ENCODE assay signal across 8 cellular contexts in the genomic region with DNA sequence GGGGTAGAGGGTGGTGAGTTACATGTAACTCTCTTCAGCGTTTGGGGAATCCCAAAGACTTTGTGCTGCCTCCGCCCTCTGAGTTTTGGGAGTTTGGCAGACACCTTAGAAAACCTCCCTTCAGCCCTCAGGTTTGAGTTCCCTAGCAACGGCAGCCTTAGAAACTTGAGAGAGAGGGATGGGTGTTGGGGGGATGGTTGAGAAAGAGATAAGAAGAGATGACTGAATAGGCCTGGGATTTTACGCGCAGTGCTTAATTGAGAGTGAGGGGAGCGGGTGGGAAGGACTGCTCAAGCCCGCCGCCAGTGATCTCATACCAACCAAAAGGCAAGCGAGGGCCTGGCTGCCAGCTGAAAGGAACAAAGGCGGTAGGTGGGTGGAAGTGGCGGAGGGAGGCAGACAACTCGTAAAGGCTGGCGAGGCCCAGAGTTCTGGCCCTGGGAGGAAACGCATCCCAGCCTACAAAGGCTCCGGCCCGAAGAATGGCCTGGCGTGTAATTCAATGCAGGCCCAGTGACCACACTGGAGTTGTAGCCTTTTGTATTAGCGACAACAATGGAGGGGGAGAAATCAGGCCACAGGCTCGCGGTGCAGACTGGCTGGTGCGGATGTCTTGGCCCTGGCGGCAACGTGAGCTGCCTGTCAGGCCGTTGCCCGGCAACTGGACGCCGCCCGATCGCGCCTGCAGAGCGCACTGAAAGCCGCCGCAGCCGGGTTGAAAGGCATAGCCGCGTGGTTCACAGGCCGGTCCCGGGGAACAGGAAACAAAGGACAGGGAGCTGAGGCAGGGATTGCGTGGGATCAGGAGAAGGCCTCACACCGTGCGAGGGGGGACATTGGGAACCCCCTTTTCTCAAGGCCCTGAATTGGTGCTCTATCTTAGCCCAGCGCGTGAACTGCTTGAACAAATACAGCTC. TPM values are rescaled to one million over a fixed set of nuclear protein-coding genes. Genes with fewer than 3 reads are reported as not detected.
A peak's percentile ranks its signal among the peaks of the same experiment; 100 is the strongest.
DNase-seq lines count a peak whose midpoint lies in the region; ATAC-seq, FAIRE-seq and TF ChIP-seq lines count a peak whose summit lies in the region.

No MANE protein-coding gene starts in this region.

- TF ChIP-seq POLR2A in GM12892 (IDR thresholded peaks at IDR 0.05; ENCODE audit: low read depth, low read length) (no peak), tibial nerve (IDR thresholded peaks at IDR 0.05) (no peak)

- H3K27ac ChIP-seq in endodermal cell (ENCODE audit: low read depth, low read length) (peak overlapping the region; percentile 100), tibial nerve (no peak overlapping the region), tibial artery (no peak overlapping the region)

- WGBS in endodermal cell (ENCODE audit: insufficient coverage in 1 of 2, insufficient read length in 1 of 2), 2 experiments, result 12 to 15% methylated on average over 19 to 43 of the region's 43 CpGs
- 41 to 48% methylated on average over 28 to 36 of the region's 43 CpGs for WGBS in tibial nerve, 2 donors

- H3K4me1 ChIP-seq in endodermal cell (ENCODE audit: control insufficient read depth, insufficient read depth, low read length) (peaks cover 4% of the 10 kb centered on the region), tibial nerve (peaks cover 0 to 7% (median 0%) of the 10 kb centered on the region in 4 donors), tibial artery (no peaks in the 10 kb centered on the region)

- H3K9me3 Mint-ChIP-seq in T-cell (no peaks in the 10 kb centered on the region), endodermal cell (no peaks in the 10 kb centered on the region)
- no peaks in the 10 kb centered on the region for H3K9me3 Mint-ChIP-seq in stimulated activated effector memory CD8-positive, alpha-beta T cell treated with anti-CD3 and anti-CD28 coated beads, Interleukin-12 subunit alpha, Interleukin-12 subunit beta, amount 100 ng/mL, for 72 hours

- CTCF ChIA-PET in T-cell (lab: Charles Lee), result interaction anchor here in 1 of 2 donors (0.6 kb wide), 1 partner anchor 841 kb away, joined by 3 read pairs; no protein-coding TSS in a partner anchor

- no peak for TF ChIP-seq CTCF in endodermal cell (conservative IDR thresholded peaks at IDR 0.05)
- no peak for TF ChIP-seq CTCF in tibial nerve (IDR thresholded peaks at IDR 0.05)
- TF ChIP-seq CTCF in tibial artery (IDR thresholded peaks at IDR 0.05), result no peak

- peak; percentile 21 for DNase-seq in GM12892 (ENCODE audit: insufficient read length)
- peak; percentile 7 for DNase-seq in HPDE6-E6E7 (ENCODE audit: extremely low spot score)
- DNase-seq in T-cell, result peak in 13 of 34 experiments; percentile 2 to 52 (median 18)
- DNase-seq in endodermal cell, result peak; percentile 96
- DNase-seq in lung microvascular endothelial cell (ENCODE audit: low read depth in 2 of 2), result peak; percentile 49 to 63
- DNase-seq in stimulated activated effector memory CD8-positive, alpha-beta T cell treated with anti-CD3 and anti-CD28 coated beads, Interleukin-12 subunit alpha, Interleukin-12 subunit beta, amount 100 ng/mL, for 72 hours (ENCODE audit: low spot score in 2 of 2), result no peak
- no peak for DNase-seq in tibial nerve (ENCODE audit: low spot score in 2 of 2)
- DNase-seq in tibial artery, result no peak

- H3K27me3 Mint-ChIP-seq in T-cell, result no peaks in the 10 kb centered on the region
- H3K27me3 Mint-ChIP-seq in endodermal cell (ENCODE audit: insufficient read depth), result peaks cover 4% of the 10 kb centered on the region

- FAIRE-seq in GM12892 (lab: Jason Lieb, UNC), result peak; percentile 38

- H3K36me3 ChIP-seq in endodermal cell (ENCODE audit: control insufficient read depth, insufficient read depth, low read length), result no peaks in the 10 kb centered on the region
- no peaks in the 10 kb centered on the region for H3K36me3 ChIP-seq in tibial nerve
- H3K36me3 ChIP-seq in tibial artery, result no peaks in the 10 kb centered on the region

- H3K27me3 ChIP-seq in endodermal cell (ENCODE audit: control insufficient read depth, insufficient read depth, low read length, poor library complexity, severe bottlenecking) (no peaks in the 10 kb centered on the region), tibial nerve (no peaks in the 10 kb centered on the region), tibial artery (peaks cover 0 to 9% of the 10 kb centered on the region in 2 donors)

- no peak for TF ChIP-seq EP300 in tibial nerve (IDR thresholded peaks at IDR 0.05)

- H3K4me3 Mint-ChIP-seq in T-cell, result peak overlapping the region in 2 of 3 donors; percentile 42 to 64
- H3K4me3 Mint-ChIP-seq in endodermal cell, result peak overlapping the region; percentile 51
- no peak overlapping the region for H3K4me3 Mint-ChIP-seq in stimulated activated effector memory CD8-positive, alpha-beta T cell treated with anti-CD3 and anti-CD28 coated beads, Interleukin-12 subunit alpha, Interleukin-12 subunit beta, amount 100 ng/mL, for 72 hours

- H3K27ac Mint-ChIP-seq in T-cell (peak overlapping the region in 1 of 2 donors; percentile 24), endodermal cell (peak overlapping the region; percentile 97)
- H3K27ac Mint-ChIP-seq in stimulated activated effector memory CD8-positive, alpha-beta T cell treated with anti-CD3 and anti-CD28 coated beads, Interleukin-12 subunit alpha, Interleukin-12 subunit beta, amount 100 ng/mL, for 72 hours, result no peak overlapping the region

- POLR2A ChIA-PET in T-cell (lab: Charles Lee), result interaction anchor here in 1 of 2 donors (0.6 kb wide), 2 partner anchors 59 to 63 kb away, joined by 4 to 8 read pairs; no protein-coding TSS in a partner anchor

- peak overlapping the region; percentile 63 for H3K9ac ChIP-seq in endodermal cell (ENCODE audit: extremely low read depth, low read length, poor library complexity, severe bottlenecking)

- intact Hi-C loops in tibial artery (cut with DNase I; ENCODE audit: low total_unique reads), result no loop called here

- no peaks in the 10 kb centered on the region for H3K36me3 Mint-ChIP-seq in T-cell
- H3K36me3 Mint-ChIP-seq in endodermal cell (ENCODE audit: low read depth), result no peaks in the 10 kb centered on the region
- H3K36me3 Mint-ChIP-seq in stimulated activated effector memory CD8-positive, alpha-beta T cell treated with anti-CD3 and anti-CD28 coated beads, Interleukin-12 subunit alpha, Interleukin-12 subunit beta, amount 100 ng/mL, for 72 hours, result no peaks in the 10 kb centered on the region

- H3K9me3 ChIP-seq in endodermal cell (ENCODE audit: control insufficient read depth, low read length), result no peaks in the 10 kb centered on the region
- no peaks in the 10 kb centered on the region for H3K9me3 ChIP-seq in tibial nerve
- no peaks in the 10 kb centered on the region for H3K9me3 ChIP-seq in tibial artery

- H3K4me3 ChIP-seq in endodermal cell (ENCODE audit: low read length) (peak overlapping the region; percentile 30), tibial nerve (peak overlapping the region in 1 of 4 donors; percentile 20), tibial artery (no peak overlapping the region)

- ATAC-seq in T-cell (replicated peaks in 1 of 4), result peak; percentile 40 to 92 (median 62)
- ATAC-seq in stimulated activated effector memory CD8-positive, alpha-beta T cell treated with anti-CD3 and anti-CD28 coated beads, Interleukin-12 subunit alpha, Interleukin-12 subunit beta, amount 100 ng/mL, for 72 hours, result peak; percentile 76

- H3K4me1 Mint-ChIP-seq in T-cell (peaks cover 2 to 13% (median 12%) of the 10 kb centered on the region in 3 donors), endodermal cell (peaks cover 23% of the 10 kb centered on the region)
- H3K4me1 Mint-ChIP-seq in stimulated activated effector memory CD8-positive, alpha-beta T cell treated with anti-CD3 and anti-CD28 coated beads, Interleukin-12 subunit alpha, Interleukin-12 subunit beta, amount 100 ng/mL, for 72 hours, result peaks cover 5% of the 10 kb centered on the region

RNA-seq across cellular contexts. Expression of gene DARS1, which starts 39.9 kb away (rescaled TPM):
- 196 TPM for polyA plus RNA-seq in GM12892 (2012; ENCODE audit: missing spikeins)
- total RNA-seq in T-cell, result 10 to 100 TPM; 48.2 to 77.4 (median 69.4) TPM
- total RNA-seq in endodermal cell, result 10 to 100 TPM; 70.5 to 75.9 TPM
- polyA plus RNA-seq in endodermal cell (2013, experiment 1 of 2), result 107 TPM
- 103 TPM for polyA plus RNA-seq in endodermal cell (2013, experiment 2 of 2)
- total RNA-seq in lung microvascular endothelial cell, result 24.4 and 36.0 TPM in 2 replicates
- 10 to 100 TPM; 43.7 to 56.7 (median 50.3) TPM for total RNA-seq in tibial nerve

Comparison
In these comparisons a context has a peak if more than half of its experiments do, and no peak if none do; other contexts are left out.
1. DNase-seq: peak in GM12892 (single experiment), HPDE6-E6E7 (single experiment), endodermal cell (single experiment) and lung microvascular endothelial cell (2 of 2); none in stimulated activated effector memory CD8-positive, alpha-beta T cell treated with anti-CD3 and anti-CD28 coated beads, Interleukin-12 subunit alpha, Interleukin-12 subunit beta, amount 100 ng/mL, for 72 hours (0 of 2), tibial nerve (0 of 2) and tibial artery (0 of 2).